ENCODE assay signal across 10 cellular contexts in the genomic region with DNA sequence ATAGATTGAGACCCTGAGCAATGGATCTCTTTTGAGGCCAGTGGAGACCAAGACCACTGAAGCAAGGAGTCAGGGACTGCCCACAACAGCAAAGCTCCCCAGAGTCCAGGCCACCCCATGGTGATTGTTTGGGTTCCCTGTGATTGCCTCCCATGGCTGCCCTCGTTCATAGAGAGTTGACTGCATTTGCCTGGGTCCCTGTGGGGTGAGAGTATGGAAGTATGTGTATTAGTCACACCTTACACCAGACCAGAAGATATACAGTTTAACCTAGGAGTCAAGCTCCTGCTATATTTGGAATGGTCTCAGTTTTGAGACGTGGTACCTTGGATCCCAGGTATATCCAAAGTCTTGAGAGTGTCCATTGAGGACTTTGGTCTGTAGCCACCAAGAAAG. TPM values are rescaled to one million over a fixed set of nuclear protein-coding genes. Genes with fewer than 3 reads are reported as not detected.
DNase-seq lines count a peak whose midpoint lies in the region; ATAC-seq and TF ChIP-seq lines count a peak whose summit lies in the region.
"Had no signal": no experiment of that assay in that cellular context is flagged by ENCODE, and none has a peak within 500 bp of the region (broad histone marks: within the 10 kb centered on the region; RNA-seq: fewer than 3 reads in every experiment).

No MANE protein-coding gene starts in this region.

- no peaks in the 10 kb centered on the region for H3K36me3 ChIP-seq in ACC112 (ENCODE audit: insufficient read depth, low read length)
- no peaks in the 10 kb centered on the region for H3K36me3 ChIP-seq in body of pancreas (replicated peaks in 1 of 2; ENCODE audit: insufficient read depth in 1 of 2, low read depth in 2 of 2)
- H3K36me3 ChIP-seq: cardiac muscle cell had no signal

- no peak for TF ChIP-seq POLR2A in body of pancreas (IDR thresholded peaks at IDR 0.05)

- H3K27me3 ChIP-seq in ACC112 (ENCODE audit: insufficient read depth, low read length) (no peaks in the 10 kb centered on the region), body of pancreas (no peaks in the 10 kb centered on the region)
- H3K27me3 ChIP-seq: cardiac muscle cell had no signal

- no peak overlapping the region for H2AFZ ChIP-seq in ACC112 (ENCODE audit: low read length, unreplicated experiment)

- WGBS in body of pancreas, 2 donors: 66 to 70% methylated on average over 1 to 2 of the region's 2 CpGs

- H3K4me3 ChIP-seq in ACC112 (ENCODE audit: low read depth, low read length) (no peak overlapping the region), body of pancreas (no peak overlapping the region), skin epidermis (no peak overlapping the region)
- H3K4me3 ChIP-seq: cardiac muscle cell, mucosa of descending colon had no signal

- ATAC-seq in body of pancreas: no peak
- ATAC-seq in GM21381 (IDR thresholded peaks at IDR 0.05; ENCODE audit: unreplicated experiment): no peak

- no peaks in the 10 kb centered on the region for H3K79me2 ChIP-seq in ACC112 (ENCODE audit: control insufficient read depth, insufficient read depth, low read length, unreplicated experiment)

- TF ChIP-seq CTCF in body of pancreas (IDR thresholded peaks at IDR 0.05): no peak

- peaks cover 37% of the 10 kb centered on the region for H3K4me1 ChIP-seq in ACC112 (ENCODE audit: control insufficient read depth, insufficient read depth, low read length, unreplicated experiment)
- peaks cover 50% of the 10 kb centered on the region for H3K4me1 ChIP-seq in body of pancreas

- DNase-seq in body of pancreas: no peak
- peak; percentile 14 for DNase-seq in iris pigment epithelial cell (ENCODE audit: low read depth)
- no peak for DNase-seq in NCI-H187 treated with DMSO at 0.1 percent for 48 hours (lab: John Stamatoyannopoulos, UW)
- no peak for DNase-seq in NCI-H748 (lab: John Stamatoyannopoulos, UW; ENCODE audit: unreplicated experiment)
- DNase-seq in NCI-H345 (lab: John Stamatoyannopoulos, UW): no peak

- H3K27ac ChIP-seq in ACC112 (ENCODE audit: low read depth, low read length) (peak overlapping the region; percentile 6; the same call in 1 of the 2 replicates), body of pancreas (peak overlapping the region; percentile 40 to 72 (median 50)), skin epidermis (peak overlapping the region in 12 of 21 experiments; percentile 6 to 74 (median 51))
- H3K27ac ChIP-seq: cardiac muscle cell had no signal

- H3K9me3 ChIP-seq in body of pancreas: no peaks in the 10 kb centered on the region
- H3K9me3 ChIP-seq: mucosa of descending colon had no signal

- intact Hi-C loops in body of pancreas (cut with DNase I): no loop called here

RNA-seq across cellular contexts. Expression of a gene that starts 20.2 kb away (rescaled TPM):
- 1 to 10 TPM; 4.2 to 4.9 TPM for total RNA-seq in body of pancreas
